1 cellular context compared by ENCODE assay signal in the genomic region with DNA sequence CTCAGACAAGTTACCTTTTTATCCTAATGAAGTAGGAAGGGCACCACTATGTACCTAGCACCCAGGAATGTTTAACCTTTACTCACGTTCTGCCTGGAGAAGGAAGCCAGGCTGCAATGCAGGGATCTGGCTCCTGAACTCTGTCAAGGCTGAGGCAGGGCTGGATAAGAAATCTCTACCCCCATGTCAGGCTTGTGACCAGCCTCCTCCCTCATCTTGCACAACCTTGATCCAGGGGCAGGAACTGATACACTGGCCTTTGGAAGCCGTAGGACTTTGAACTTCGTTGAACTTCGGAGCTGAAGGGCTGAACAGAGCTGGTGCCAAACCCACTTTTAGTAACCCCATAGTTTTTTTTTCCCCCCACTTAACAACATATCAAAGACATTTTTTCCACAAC.
TF ChIP-seq lines count a peak whose summit lies in the region.

No MANE protein-coding gene starts in this region.

TF ChIP-seq in liver, 16 proteins besides CTCF, POLR2A, EP300 and RAD21:
- TF ChIP-seq RXRA (IDR thresholded peaks at IDR 0.05): peak; percentile 98 to 99
- TF ChIP-seq TAF1 (conservative IDR thresholded peaks at IDR 0.05): peak; percentile 40
- peak in 1 of 2 donors; percentile 65 for TF ChIP-seq GABPA (IDR thresholded peaks at IDR 0.05 in 1 of 2, conservative IDR thresholded peaks at IDR 0.05 in 1 of 2)
- TF ChIP-seq, protein P1, sequence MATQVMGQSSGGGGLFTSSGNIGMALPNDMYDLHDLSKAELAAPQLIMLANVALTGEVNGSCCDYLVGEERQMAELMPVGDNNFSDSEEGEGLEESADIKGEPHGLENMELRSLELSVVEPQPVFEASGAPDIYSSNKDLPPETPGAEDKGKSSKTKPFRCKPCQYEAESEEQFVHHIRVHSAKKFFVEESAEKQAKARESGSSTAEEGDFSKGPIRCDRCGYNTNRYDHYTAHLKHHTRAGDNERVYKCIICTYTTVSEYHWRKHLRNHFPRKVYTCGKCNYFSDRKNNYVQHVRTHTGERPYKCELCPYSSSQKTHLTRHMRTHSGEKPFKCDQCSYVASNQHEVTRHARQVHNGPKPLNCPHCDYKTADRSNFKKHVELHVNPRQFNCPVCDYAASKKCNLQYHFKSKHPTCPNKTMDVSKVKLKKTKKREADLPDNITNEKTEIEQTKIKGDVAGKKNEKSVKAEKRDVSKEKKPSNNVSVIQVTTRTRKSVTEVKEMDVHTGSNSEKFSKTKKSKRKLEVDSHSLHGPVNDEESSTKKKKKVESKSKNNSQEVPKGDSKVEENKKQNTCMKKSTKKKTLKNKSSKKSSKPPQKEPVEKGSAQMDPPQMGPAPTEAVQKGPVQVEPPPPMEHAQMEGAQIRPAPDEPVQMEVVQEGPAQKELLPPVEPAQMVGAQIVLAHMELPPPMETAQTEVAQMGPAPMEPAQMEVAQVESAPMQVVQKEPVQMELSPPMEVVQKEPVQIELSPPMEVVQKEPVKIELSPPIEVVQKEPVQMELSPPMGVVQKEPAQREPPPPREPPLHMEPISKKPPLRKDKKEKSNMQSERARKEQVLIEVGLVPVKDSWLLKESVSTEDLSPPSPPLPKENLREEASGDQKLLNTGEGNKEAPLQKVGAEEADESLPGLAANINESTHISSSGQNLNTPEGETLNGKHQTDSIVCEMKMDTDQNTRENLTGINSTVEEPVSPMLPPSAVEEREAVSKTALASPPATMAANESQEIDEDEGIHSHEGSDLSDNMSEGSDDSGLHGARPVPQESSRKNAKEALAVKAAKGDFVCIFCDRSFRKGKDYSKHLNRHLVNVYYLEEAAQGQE (IDR thresholded peaks at IDR 0.05): peak; percentile 78
- peak; percentile 99 to 100 for TF ChIP-seq HNF4A (conservative IDR thresholded peaks at IDR 0.05)
- TF ChIP-seq FOXA1 (IDR thresholded peaks at IDR 0.05): peak; percentile 83
- TF ChIP-seq JUND (IDR thresholded peaks at IDR 0.05): peak; percentile 63 to 92
- peak in 1 of 2 donors; percentile 62 for TF ChIP-seq EGR1 (IDR thresholded peaks at IDR 0.05; ENCODE audit: low read depth in 2 of 2)
- TF ChIP-seq FOXA2 (IDR thresholded peaks at IDR 0.05): peak; percentile 67
- TF ChIP-seq, protein P2, sequence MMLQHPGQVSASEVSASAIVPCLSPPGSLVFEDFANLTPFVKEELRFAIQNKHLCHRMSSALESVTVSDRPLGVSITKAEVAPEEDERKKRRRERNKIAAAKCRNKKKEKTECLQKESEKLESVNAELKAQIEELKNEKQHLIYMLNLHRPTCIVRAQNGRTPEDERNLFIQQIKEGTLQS (IDR thresholded peaks at IDR 0.05): no peak
- peak; percentile 96 for TF ChIP-seq NR2F2 (IDR thresholded peaks at IDR 0.05)
- TF ChIP-seq HNF4G (IDR thresholded peaks at IDR 0.05): peak; percentile 99
- TF ChIP-seq, protein P3, sequence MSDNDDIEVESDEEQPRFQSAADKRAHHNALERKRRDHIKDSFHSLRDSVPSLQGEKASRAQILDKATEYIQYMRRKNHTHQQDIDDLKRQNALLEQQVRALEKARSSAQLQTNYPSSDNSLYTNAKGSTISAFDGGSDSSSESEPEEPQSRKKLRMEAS (IDR thresholded peaks at IDR 0.05): peak; percentile 85
- TF ChIP-seq, protein P4, sequence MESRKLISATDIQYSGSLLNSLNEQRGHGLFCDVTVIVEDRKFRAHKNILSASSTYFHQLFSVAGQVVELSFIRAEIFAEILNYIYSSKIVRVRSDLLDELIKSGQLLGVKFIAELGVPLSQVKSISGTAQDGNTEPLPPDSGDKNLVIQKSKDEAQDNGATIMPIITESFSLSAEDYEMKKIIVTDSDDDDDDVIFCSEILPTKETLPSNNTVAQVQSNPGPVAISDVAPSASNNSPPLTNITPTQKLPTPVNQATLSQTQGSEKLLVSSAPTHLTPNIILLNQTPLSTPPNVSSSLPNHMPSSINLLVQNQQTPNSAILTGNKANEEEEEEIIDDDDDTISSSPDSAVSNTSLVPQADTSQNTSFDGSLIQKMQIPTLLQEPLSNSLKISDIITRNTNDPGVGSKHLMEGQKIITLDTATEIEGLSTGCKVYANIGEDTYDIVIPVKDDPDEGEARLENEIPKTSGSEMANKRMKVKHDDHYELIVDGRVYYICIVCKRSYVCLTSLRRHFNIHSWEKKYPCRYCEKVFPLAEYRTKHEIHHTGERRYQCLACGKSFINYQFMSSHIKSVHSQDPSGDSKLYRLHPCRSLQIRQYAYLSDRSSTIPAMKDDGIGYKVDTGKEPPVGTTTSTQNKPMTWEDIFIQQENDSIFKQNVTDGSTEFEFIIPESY (IDR thresholded peaks at IDR 0.05): peak; percentile 95
- peak; percentile 92 for TF ChIP-seq SP1 (IDR thresholded peaks at IDR 0.05)
- peak; percentile 81 for TF ChIP-seq YY1 (IDR thresholded peaks at IDR 0.05)
